31 cellular contexts compared by ENCODE assay signal in the genomic region with DNA sequence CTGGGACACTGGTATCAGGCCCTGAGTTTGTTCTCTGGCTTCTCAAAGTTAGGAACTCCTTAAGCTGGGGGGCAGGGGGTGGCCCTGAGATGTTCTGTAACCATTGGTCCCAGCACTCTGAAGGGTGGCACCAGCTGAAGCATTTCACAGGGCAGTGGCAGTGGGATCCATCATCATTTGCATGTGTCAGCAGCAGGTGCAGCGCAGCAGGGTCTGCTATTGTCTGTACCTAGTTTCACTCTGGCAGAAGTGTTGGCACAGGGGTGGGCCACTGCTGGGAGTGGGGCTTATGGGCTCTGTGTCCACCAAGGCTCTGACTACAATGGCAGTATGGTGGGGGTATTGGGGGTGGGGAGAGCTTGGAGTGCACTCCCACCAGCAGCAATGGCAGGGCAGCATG.
"Had no signal": no experiment of that assay in that cellular context is flagged by ENCODE, and none has a peak within 500 bp of the region (broad histone marks: within the 10 kb centered on the region; RNA-seq: fewer than 3 reads in every experiment).

No MANE protein-coding gene starts in this region.

- ATAC-seq: activated naive CD4-positive, alpha-beta T cell treated with anti-CD3 and anti-CD28 coated beads, Interleukin-2, amount 50 U/mL, for 72 hours; activated naive CD8-positive, alpha-beta T cell treated with anti-CD3 and anti-CD28 coated beads, Interleukin-2, amount 50 U/mL, for 24 hours; activated T-cell treated with anti-CD3 and anti-CD28 coated beads, Interleukin-2, amount 50 U/mL, for 4 hours; K562; Panc1; Right ventricle myocardium inferior; T-cell had no signal

- DNase-seq: activated B cell treated with CpG ODN at 0.5 μM for 24 hours; activated CD4-positive, alpha-beta T cell treated with anti-CD3 and anti-CD28 coated beads for 1 hour; activated CD4-positive, alpha-beta T cell treated with anti-CD3 and anti-CD28 coated beads, Interleukin-2, amount 10 ng/mL, durations not matched to agents 24 days and 14 days; activated CD4-positive, alpha-beta T cell treated with anti-CD3 and anti-CD28 coated beads, Interleukin-2, amount 50 U/mL, for 48 hours; activated effector memory CD4-positive, alpha-beta T cell treated with anti-CD3 and anti-CD28 coated beads, Interleukin-2, amount 50 U/mL, for 16 hours; activated naive CD4-positive, alpha-beta T cell treated with Interleukin-2 at 50 U/mL for 16 hours; activated naive CD8-positive, alpha-beta T cell treated with anti-CD3 and anti-CD28 coated beads, Interleukin-2, amount 50 U/mL, for 24 hours; activated T-cell treated with anti-CD3 and anti-CD28 coated beads, Interleukin-2, amount 50 U/mL, for 4 hours; amniotic stem cell; Kasumi-1; NCI-H1048; NCI-H1417 treated with DMSO at 0.1 percent for 48 hours; NCI-H187; NCI-H2081; NCI-H2171; NCI-H2227 treated with DMSO at 0.1 percent for 48 hours; NCI-H510A; NCI-H82; NK-92 treated with Interleukin-12 subunit alpha and Interleukin-12 subunit beta, amount 100 ng/mL, for 24 hours; OCI-M1; RPMI8226; T-cell; T-helper 2 cell; T1000 had no signal

- FAIRE-seq: astrocyte, K562, TTC549 had no signal

- H3K4me3 ChIP-seq: K562, SK-N-MC had no signal

- H3K27ac ChIP-seq: SK-N-MC had no signal
